In the genomic region with DNA sequence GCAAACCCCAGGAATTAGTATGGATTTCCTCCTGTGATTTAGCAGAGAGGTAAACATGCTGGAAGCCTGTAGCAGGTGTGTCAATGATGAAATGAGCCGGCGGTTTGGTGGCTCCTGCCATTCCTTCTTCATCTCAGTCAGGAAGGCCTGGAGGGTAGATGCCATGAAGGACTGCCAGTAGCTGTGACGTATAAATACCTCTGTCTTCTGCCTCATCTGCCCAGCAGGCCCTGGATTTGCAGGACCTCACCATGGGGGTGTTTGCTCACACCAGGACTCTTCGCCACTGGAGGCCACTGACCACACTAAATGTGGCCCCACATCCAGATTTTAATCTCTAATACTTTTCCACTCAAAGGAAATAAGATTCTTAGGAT, we compare ENCODE assay signal across 33 cellular contexts. TPM values are rescaled to one million over a fixed set of nuclear protein-coding genes. Genes with fewer than 3 reads are reported as not detected.
"Had no signal": no experiment of that assay in that cellular context is flagged by ENCODE, and none has a peak within 500 bp of the region (broad histone marks: within the 10 kb centered on the region; RNA-seq: fewer than 3 reads in every experiment).

No MANE protein-coding gene starts in this region.

- H2AFZ ChIP-seq: neural progenitor cell, parathyroid adenoma had no signal

- FAIRE-seq: urothelium cell line had no signal

- H3K27me3 ChIP-seq: neural progenitor cell, ovary, spleen, suprapubic skin, testis, transverse colon, upper lobe of left lung, vagina had no signal

- H3K27ac ChIP-seq: neural progenitor cell, ovary, parathyroid adenoma, psoas muscle, skin epidermis, spleen, suprapubic skin, testis, tibial artery, transverse colon, upper lobe of left lung, vagina had no signal

- DNase-seq: naive thymus-derived CD4-positive, alpha-beta T cell; natural killer cell; occipital lobe; ovary; posterior cingulate gyrus; psoas muscle; right cardiac atrium; spleen; stimulated activated CD4-positive, alpha-beta T cell treated with anti-CD3 and anti-CD28 coated beads, Interleukin-12 subunit alpha, Interleukin-12 subunit beta, amount 100 ng/mL, for 4 hours; stimulated activated CD4-positive, alpha-beta T cell treated with anti-CD3 and anti-CD28 coated beads, Interleukin-1b, Interleukin-23, amount 100 ng/mL, for 48 hours; stimulated activated CD4-positive, alpha-beta T cell treated with anti-CD3 and anti-CD28 coated beads, Interleukin-4, amount 100 ng/mL, for 1 hour; stimulated activated CD4-positive, alpha-beta T cell treated with anti-CD3 and anti-CD28 coated beads, Interleukin-4, amount 100 ng/mL, for 4 hours; stimulated activated CD8-positive, alpha-beta memory T cell treated with anti-CD3 and anti-CD28 coated beads, Interleukin-4, amount 100 ng/mL, for 48 hours; stimulated activated naive CD4-positive, alpha-beta T cell; stimulated activated naive CD8-positive, alpha-beta T cell treated with anti-CD3 and anti-CD28 coated beads, Interleukin-15, amount 100 ng/mL, for 72 hours; stimulated activated naive CD8-positive, alpha-beta T cell treated with anti-CD3 and anti-CD28 coated beads, Interleukin-15, Interleukin-2, amounts not matched to agents 100 U/mL and 50 U/mL, for 24 hours; substantia nigra; testis; tibial artery; transverse colon; upper lobe of left lung had no signal

- H3K9me3 ChIP-seq: ovary, psoas muscle, spleen, suprapubic skin, testis, tibial artery, transverse colon, upper lobe of left lung, vagina had no signal

- H3K9ac ChIP-seq: neural progenitor cell, parathyroid adenoma had no signal

- H3K79me2 ChIP-seq: parathyroid adenoma had no signal

- H3K36me3 ChIP-seq: neural progenitor cell, ovary, spleen, suprapubic skin, tibial artery, transverse colon, upper lobe of left lung, vagina had no signal

- H3K4me2 ChIP-seq: neural progenitor cell, smooth muscle cell had no signal

- H3K4me1 ChIP-seq: neural progenitor cell, parathyroid adenoma, psoas muscle, vagina had no signal

- ATAC-seq: naive thymus-derived CD4-positive, alpha-beta T cell; natural killer cell; psoas muscle; right cardiac atrium; sciatic nerve; stimulated activated memory B cell treated with anti-CD40 and anti-IgM and Interleukin-4, amounts not matched to agents 10 μg/mL and 1 μg/mL and 100 μg/mL, for 72 hours; stimulated activated naive CD8-positive, alpha-beta T cell treated with anti-CD3 and anti-CD28 coated beads, Interleukin-15, amount 100 ng/mL, for 72 hours; stimulated activated naive CD8-positive, alpha-beta T cell treated with anti-CD3 and anti-CD28 coated beads, Interleukin-15, Interleukin-2, amounts not matched to agents 100 U/mL and 50 U/mL, for 24 hours had no signal

- H3K4me3 ChIP-seq: neural progenitor cell, ovary, psoas muscle, skin epidermis, smooth muscle cell, spleen, suprapubic skin, testis, tibial artery, transverse colon, upper lobe of left lung, vagina had no signal

RNA-seq across cellular contexts. Expression of a gene that starts 16.1 kb away (rescaled TPM):
- total RNA-seq: natural killer cell, osteoblast, progenitor cell of endocrine pancreas, renal cortical epithelial cell, smooth muscle cell, transverse colon, vagina had no signal
- polyA plus RNA-seq: naive thymus-derived CD4-positive, alpha-beta T cell; ovary; smooth muscle cell had no signal

RNA-seq across cellular contexts. Expression of a gene that starts 24.4 kb away (rescaled TPM):
- total RNA-seq: osteoblast had no signal
- polyA plus RNA-seq: naive thymus-derived CD4-positive, alpha-beta T cell had no signal
